ENCODE assay signal across 2 cellular contexts in the genomic region with DNA sequence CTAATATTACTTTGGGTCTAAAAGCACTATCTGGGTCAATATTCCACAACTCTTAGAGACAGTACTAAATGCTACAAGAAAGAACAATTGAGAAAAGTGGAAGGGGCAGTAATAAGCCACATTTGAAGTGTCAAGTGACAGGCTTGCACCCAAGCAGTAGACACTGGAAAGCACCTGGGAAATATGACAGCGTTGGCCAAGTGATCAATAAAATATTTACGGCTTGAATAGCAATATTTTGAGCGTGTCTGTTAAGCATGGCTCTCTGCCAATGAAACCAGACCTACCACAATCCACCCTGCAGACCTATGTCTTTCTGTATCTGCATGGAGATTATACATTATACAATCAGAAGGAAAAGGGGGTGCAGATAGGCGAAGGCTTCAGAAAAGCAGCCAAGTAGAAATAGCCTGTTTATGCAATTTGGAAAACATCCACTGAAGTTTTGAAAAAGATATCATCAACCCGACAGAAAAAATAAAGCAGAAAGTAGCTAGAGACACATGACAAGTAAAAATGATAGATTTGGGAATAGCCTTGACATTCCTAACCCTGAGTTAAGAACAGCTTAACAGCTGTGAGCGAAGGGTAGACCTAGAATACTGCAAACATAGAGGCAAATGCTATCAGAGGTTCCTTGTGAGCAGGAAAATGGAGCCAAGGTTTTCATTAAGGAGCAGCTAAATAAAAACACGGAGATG.
TF ChIP-seq lines count a peak whose summit lies in the region.

No MANE protein-coding gene starts in this region.

TF ChIP-seq in A549, 52 proteins besides CTCF, POLR2A, EP300 and RAD21 (continued from another document):
- TF ChIP-seq, protein P1, sequence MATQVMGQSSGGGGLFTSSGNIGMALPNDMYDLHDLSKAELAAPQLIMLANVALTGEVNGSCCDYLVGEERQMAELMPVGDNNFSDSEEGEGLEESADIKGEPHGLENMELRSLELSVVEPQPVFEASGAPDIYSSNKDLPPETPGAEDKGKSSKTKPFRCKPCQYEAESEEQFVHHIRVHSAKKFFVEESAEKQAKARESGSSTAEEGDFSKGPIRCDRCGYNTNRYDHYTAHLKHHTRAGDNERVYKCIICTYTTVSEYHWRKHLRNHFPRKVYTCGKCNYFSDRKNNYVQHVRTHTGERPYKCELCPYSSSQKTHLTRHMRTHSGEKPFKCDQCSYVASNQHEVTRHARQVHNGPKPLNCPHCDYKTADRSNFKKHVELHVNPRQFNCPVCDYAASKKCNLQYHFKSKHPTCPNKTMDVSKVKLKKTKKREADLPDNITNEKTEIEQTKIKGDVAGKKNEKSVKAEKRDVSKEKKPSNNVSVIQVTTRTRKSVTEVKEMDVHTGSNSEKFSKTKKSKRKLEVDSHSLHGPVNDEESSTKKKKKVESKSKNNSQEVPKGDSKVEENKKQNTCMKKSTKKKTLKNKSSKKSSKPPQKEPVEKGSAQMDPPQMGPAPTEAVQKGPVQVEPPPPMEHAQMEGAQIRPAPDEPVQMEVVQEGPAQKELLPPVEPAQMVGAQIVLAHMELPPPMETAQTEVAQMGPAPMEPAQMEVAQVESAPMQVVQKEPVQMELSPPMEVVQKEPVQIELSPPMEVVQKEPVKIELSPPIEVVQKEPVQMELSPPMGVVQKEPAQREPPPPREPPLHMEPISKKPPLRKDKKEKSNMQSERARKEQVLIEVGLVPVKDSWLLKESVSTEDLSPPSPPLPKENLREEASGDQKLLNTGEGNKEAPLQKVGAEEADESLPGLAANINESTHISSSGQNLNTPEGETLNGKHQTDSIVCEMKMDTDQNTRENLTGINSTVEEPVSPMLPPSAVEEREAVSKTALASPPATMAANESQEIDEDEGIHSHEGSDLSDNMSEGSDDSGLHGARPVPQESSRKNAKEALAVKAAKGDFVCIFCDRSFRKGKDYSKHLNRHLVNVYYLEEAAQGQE (IDR thresholded peaks at IDR 0.05): no peak
- TF ChIP-seq KDM1A (IDR thresholded peaks at IDR 0.05; ENCODE audit: low read depth): no peak
- TF ChIP-seq RFX5 (IDR thresholded peaks at IDR 0.05): no peak
- TF ChIP-seq PHF8 (IDR thresholded peaks at IDR 0.05; ENCODE audit: borderline replicate concordance, low read depth): no peak
- no peak for TF ChIP-seq EHF (CRISPR knock-in tag; IDR thresholded peaks at IDR 0.05)
- TF ChIP-seq NPAS2 (CRISPR knock-in tag; IDR thresholded peaks at IDR 0.05; ENCODE audit: borderline replicate concordance): no peak
- TF ChIP-seq USF2 (IDR thresholded peaks at IDR 0.05): no peak
- no peak for TF ChIP-seq FOXS1 (CRISPR knock-in tag; IDR thresholded peaks at IDR 0.05)

TF ChIP-seq in GM12878, 131 proteins besides CTCF, POLR2A, EP300 and RAD21 (continued from another document):
- TF ChIP-seq CUX1 (IDR thresholded peaks at IDR 0.05; ENCODE audit: insufficient replicate concordance, low read depth, low read length): peak; percentile 58
- no peak for TF ChIP-seq ZNF687 (IDR thresholded peaks at IDR 0.05)
